1 cellular context compared by ENCODE assay signal in the genomic region with DNA sequence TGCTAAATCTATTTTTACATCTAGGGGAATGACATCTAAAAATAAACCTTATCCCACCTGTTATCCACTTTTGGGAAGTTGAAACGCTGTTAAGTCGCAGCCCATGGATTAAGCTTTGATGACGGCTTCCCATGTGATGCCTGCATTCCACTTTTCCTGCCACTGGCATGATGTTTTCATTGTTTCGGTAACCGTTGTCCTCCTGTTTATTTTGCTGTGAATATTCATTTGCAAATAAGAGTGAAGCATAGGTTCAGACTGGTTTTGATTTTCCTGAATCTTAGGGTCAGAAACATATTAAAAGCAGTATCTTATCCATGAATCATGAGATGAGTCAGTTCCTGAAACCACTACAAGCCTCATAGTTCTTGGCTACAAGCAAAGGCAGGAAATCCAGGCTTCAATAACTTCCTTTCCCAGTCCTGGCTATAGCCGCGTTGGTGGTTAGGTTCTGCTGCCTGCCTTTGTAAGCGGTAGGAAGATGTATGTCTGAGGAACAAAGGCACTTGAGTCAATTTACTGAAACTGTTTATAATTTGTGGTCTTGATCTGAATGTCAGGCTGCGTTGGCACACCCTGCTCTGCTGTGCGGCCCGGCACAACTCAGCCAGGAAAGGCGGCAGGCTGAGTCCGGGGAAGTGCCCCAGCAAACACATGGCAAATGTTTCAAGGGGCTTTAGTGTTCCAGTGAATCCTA.
TF ChIP-seq lines count a peak whose summit lies in the region.

No MANE protein-coding gene starts in this region.

TF ChIP-seq in IMR-90, 13 proteins besides CTCF, POLR2A, EP300 and RAD21 (continued from another document):
- TF ChIP-seq SMC3 (IDR thresholded peaks at IDR 0.05; ENCODE audit: low read depth, low read length) (no peak), MAZ (IDR thresholded peaks at IDR 0.05; ENCODE audit: borderline replicate concordance, low read depth, low read length) (no peak), CEBPB (IDR thresholded peaks at IDR 0.05; ENCODE audit: low read depth, low read length) (peak; percentile 1; the same call in 1 of the 2 replicates), RCOR1 (IDR thresholded peaks at IDR 0.05; ENCODE audit: insufficient replicate concordance, low read length) (no peak), BHLHE40 (IDR thresholded peaks at IDR 0.05; ENCODE audit: low read depth, low read length) (peak; percentile 4; the same call in 1 of the 2 replicates), MAFK (IDR thresholded peaks at IDR 0.05; ENCODE audit: low read depth, low read length) (no peak), CHD1 (IDR thresholded peaks at IDR 0.05; ENCODE audit: low read depth, low read length) (no peak; the same call in 1 of the 2 replicates), NFE2L2 (IDR thresholded peaks at IDR 0.05; ENCODE audit: low read depth, low read length) (no peak), FOS (IDR thresholded peaks at IDR 0.05; ENCODE audit: low read depth, low read length) (peak; percentile 92), ELK1 (IDR thresholded peaks at IDR 0.05; ENCODE audit: borderline replicate concordance, low read depth, low read length) (no peak), MXI1 (IDR thresholded peaks at IDR 0.05; ENCODE audit: borderline replicate concordance, low read depth, low read length) (peak; percentile 44; the same call in 1 of the 2 replicates)
- TF ChIP-seq, protein P1, sequence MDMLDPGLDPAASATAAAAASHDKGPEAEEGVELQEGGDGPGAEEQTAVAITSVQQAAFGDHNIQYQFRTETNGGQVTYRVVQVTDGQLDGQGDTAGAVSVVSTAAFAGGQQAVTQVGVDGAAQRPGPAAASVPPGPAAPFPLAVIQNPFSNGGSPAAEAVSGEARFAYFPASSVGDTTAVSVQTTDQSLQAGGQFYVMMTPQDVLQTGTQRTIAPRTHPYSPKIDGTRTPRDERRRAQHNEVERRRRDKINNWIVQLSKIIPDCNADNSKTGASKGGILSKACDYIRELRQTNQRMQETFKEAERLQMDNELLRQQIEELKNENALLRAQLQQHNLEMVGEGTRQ (IDR thresholded peaks at IDR 0.05; ENCODE audit: low read depth, low read length): peak; percentile 65
